19 cellular contexts compared by ENCODE assay signal in genomic region chr5:61974680-61975079, GRCh38.
DNase-seq lines count a peak whose midpoint lies in the region; ATAC-seq, FAIRE-seq and TF ChIP-seq lines count a peak whose summit lies in the region.
"Had no signal": no experiment of that assay in that cellular context is flagged by ENCODE, and none has a peak within 500 bp of the region (broad histone marks: within the 10 kb centered on the region; RNA-seq: fewer than 3 reads in every experiment).

No MANE protein-coding gene starts in this region.

- TF ChIP-seq CTCF in Calu3 (IDR thresholded peaks at IDR 0.05; ENCODE audit: unreplicated experiment) (no peak), kidney (IDR thresholded peaks at IDR 0.05; ENCODE audit: borderline replicate concordance, extremely low read depth, insufficient read depth) (no peak)

- BruUV-seq in Calu3 (replicated peaks; lab: Mats Ljungman, UMichigan), result no TSS peak

- H3K27ac ChIP-seq in kidney (ENCODE audit: low read depth in 2 of 2, low read length in 2 of 2), result no peak overlapping the region
- H3K27ac ChIP-seq: 22Rv1, BLaER1, breast epithelium, SJSA1 had no signal

- POLR2A ChIA-PET in activated CD4-positive, alpha-beta T cell treated with anti-CD3 and anti-CD28 coated beads for 36 hours (lab: Charles Lee), result no interaction called here

- H3K9ac ChIP-seq in kidney (ENCODE audit: low read length in 2 of 2), result no peak overlapping the region
- H3K9ac ChIP-seq: BLaER1 had no signal

- FAIRE-seq in kidney (lab: Jason Lieb, UNC), result no peak

- no peaks in the 10 kb centered on the region for H3K4me1 ChIP-seq in kidney (ENCODE audit: control insufficient read depth in 1 of 2, insufficient read depth in 1 of 2, low read depth in 1 of 2, low read length in 2 of 2)
- H3K4me1 ChIP-seq: BLaER1, breast epithelium, SJSA1 had no signal

- no peak overlapping the region for H3K4me3 ChIP-seq in kidney (ENCODE audit: low read length in 2 of 2)
- H3K4me3 ChIP-seq: BLaER1, breast epithelium, SJSA1 had no signal

- H3K9me3 ChIP-seq in kidney (ENCODE audit: control insufficient read depth in 1 of 2, low read length in 2 of 2), result no peaks in the 10 kb centered on the region
- H3K9me3 ChIP-seq: BLaER1, breast epithelium, SJSA1 had no signal

- CTCF ChIA-PET in activated CD4-positive, alpha-beta T cell treated with anti-CD3 and anti-CD28 coated beads for 36 hours (lab: Charles Lee), result no interaction called here
- CTCF ChIA-PET in Calu3 (lab: Charles Lee), result no interaction called here

- peaks cover 3% of the 10 kb centered on the region for H3K4me1 Mint-ChIP-seq in activated CD4-positive, alpha-beta T cell treated with anti-CD3 and anti-CD28 coated beads for 36 hours
- no peaks in the 10 kb centered on the region for H3K4me1 Mint-ChIP-seq in activated naive CD8-positive, alpha-beta T cell treated with anti-CD3 and anti-CD28 coated beads for 36 hours
- H3K4me1 Mint-ChIP-seq in Calu3 (ENCODE audit: low read depth, unreplicated experiment), result no peaks in the 10 kb centered on the region

- H3K9me3 Mint-ChIP-seq in activated CD4-positive, alpha-beta T cell treated with anti-CD3 and anti-CD28 coated beads for 36 hours (ENCODE audit: low read depth), result no peaks in the 10 kb centered on the region
- H3K9me3 Mint-ChIP-seq in activated naive CD8-positive, alpha-beta T cell treated with anti-CD3 and anti-CD28 coated beads for 36 hours, result no peaks in the 10 kb centered on the region
- H3K9me3 Mint-ChIP-seq in Calu3 (ENCODE audit: low read depth, unreplicated experiment), result no peaks in the 10 kb centered on the region
- H3K9me3 Mint-ChIP-seq: type B pancreatic cell had no signal

- no peak overlapping the region for H3K27ac Mint-ChIP-seq in activated CD4-positive, alpha-beta T cell treated with anti-CD3 and anti-CD28 coated beads for 36 hours
- no peak overlapping the region for H3K27ac Mint-ChIP-seq in activated naive CD8-positive, alpha-beta T cell treated with anti-CD3 and anti-CD28 coated beads for 36 hours
- no peak overlapping the region for H3K27ac Mint-ChIP-seq in Calu3 (ENCODE audit: unreplicated experiment)
- H3K27ac Mint-ChIP-seq: activated naive CD8-positive, alpha-beta T cell; type B pancreatic cell had no signal

- ATAC-seq in activated CD4-positive, alpha-beta T cell treated with anti-CD3 and anti-CD28 coated beads for 36 hours, result peak; percentile 90
- ATAC-seq in GM19395 (IDR thresholded peaks at IDR 0.05; ENCODE audit: unreplicated experiment) (peak; percentile 66), HG03095 (IDR thresholded peaks at IDR 0.05; ENCODE audit: unreplicated experiment) (peak; percentile 60), HG02970 (IDR thresholded peaks at IDR 0.05; ENCODE audit: low FRiP score, unreplicated experiment) (no peak)

- intact Hi-C loops in activated CD4-positive, alpha-beta T cell treated with anti-CD3 and anti-CD28 coated beads for 36 hours (cut with DNase I, micrococcal nuclease), result no loop called here
- intact Hi-C loops in Calu3 (cut with micrococcal nuclease; ENCODE audit: unreplicated experiment), result no loop called here
- intact Hi-C loops in kidney (cut with DNase I), result no loop called here

- no peak overlapping the region for H3K4me3 Mint-ChIP-seq in activated CD4-positive, alpha-beta T cell treated with anti-CD3 and anti-CD28 coated beads for 36 hours
- H3K4me3 Mint-ChIP-seq in activated naive CD8-positive, alpha-beta T cell treated with anti-CD3 and anti-CD28 coated beads for 36 hours, result no peak overlapping the region
- H3K4me3 Mint-ChIP-seq in Calu3 (ENCODE audit: low read depth, unreplicated experiment), result no peak overlapping the region
- H3K4me3 Mint-ChIP-seq: activated naive CD8-positive, alpha-beta T cell; type B pancreatic cell had no signal

- H3K36me3 ChIP-seq in kidney (ENCODE audit: control insufficient read depth in 1 of 2, insufficient read depth in 2 of 2, low read length in 2 of 2), result no peaks in the 10 kb centered on the region
- H3K36me3 ChIP-seq: BLaER1, breast epithelium, SJSA1 had no signal

- H3K27me3 Mint-ChIP-seq in activated CD4-positive, alpha-beta T cell treated with anti-CD3 and anti-CD28 coated beads for 36 hours, result peaks cover 6% of the 10 kb centered on the region
- H3K27me3 Mint-ChIP-seq in activated naive CD8-positive, alpha-beta T cell treated with anti-CD3 and anti-CD28 coated beads for 36 hours, result no peaks in the 10 kb centered on the region
- H3K27me3 Mint-ChIP-seq in Calu3 (ENCODE audit: unreplicated experiment), result peaks cover 51% of the 10 kb centered on the region

- peak; percentile 53 for DNase-seq in activated CD4-positive, alpha-beta T cell treated with anti-CD3 and anti-CD28 coated beads for 36 hours
- no peak for DNase-seq in activated CD4-positive, alpha-beta T cell treated with anti-CD3 and anti-CD28 coated beads for 1 hour
- DNase-seq in activated naive CD8-positive, alpha-beta T cell treated with anti-CD3 and anti-CD28 coated beads for 36 hours, result peak; percentile 2
- DNase-seq in Calu3 (no peak), kidney (no peak)
- DNase-seq: activated CD4-positive, CD25-positive, alpha-beta regulatory T cell treated with anti-CD3 and anti-CD28 coated beads, Interleukin-2, amount 50 U/mL, for 72 hours; dermis blood vessel endothelial cell; NCI-H187 treated with DMSO at 0.1 percent for 48 hours; NCI-H446 treated with DMSO at 0.1 percent for 48 hours; T-helper 9 cell had no signal

- H3K36me3 Mint-ChIP-seq in activated CD4-positive, alpha-beta T cell treated with anti-CD3 and anti-CD28 coated beads for 36 hours (ENCODE audit: low read depth), result no peaks in the 10 kb centered on the region
- H3K36me3 Mint-ChIP-seq in activated naive CD8-positive, alpha-beta T cell treated with anti-CD3 and anti-CD28 coated beads for 36 hours, result no peaks in the 10 kb centered on the region
- no peaks in the 10 kb centered on the region for H3K36me3 Mint-ChIP-seq in Calu3 (ENCODE audit: insufficient read depth, unreplicated experiment)
- H3K36me3 Mint-ChIP-seq: activated naive CD8-positive, alpha-beta T cell; type B pancreatic cell had no signal

Comparison
In these comparisons a context has a peak if more than half of its experiments do, and no peak if none do; other contexts are left out.
1. DNase-seq: peak in activated CD4-positive, alpha-beta T cell treated with anti-CD3 and anti-CD28 coated beads for 36 hours (single experiment) and activated naive CD8-positive, alpha-beta T cell treated with anti-CD3 and anti-CD28 coated beads for 36 hours (single experiment); none in activated CD4-positive, alpha-beta T cell treated with anti-CD3 and anti-CD28 coated beads for 1 hour (single experiment), Calu3 (single experiment) and kidney (single experiment).